ENCODE assay signal across 14 cellular contexts in genomic region chr11:69007978-69008381, GRCh38. TPM values are rescaled to one million over a fixed set of nuclear protein-coding genes. Genes with fewer than 3 reads are reported as not detected.
A peak's percentile ranks its signal among the peaks of the same experiment; 100 is the strongest.
DNase-seq lines count a peak whose midpoint lies in the region; ATAC-seq, FAIRE-seq and TF ChIP-seq lines count a peak whose summit lies in the region.
"Had no signal": no experiment of that assay in that cellular context is flagged by ENCODE, and none has a peak within 500 bp of the region (broad histone marks: within the 10 kb centered on the region; RNA-seq: fewer than 3 reads in every experiment).

No MANE protein-coding gene starts in this region.

- H3K9me3 ChIP-seq in MG63 (no peaks in the 10 kb centered on the region), colonic mucosa (no peaks in the 10 kb centered on the region), lower lobe of right lung (no peaks in the 10 kb centered on the region), suprapubic skin (no peaks in the 10 kb centered on the region), T-helper 17 cell (ENCODE audit: control insufficient read depth, low read length, poor library complexity, severe bottlenecking) (no peaks in the 10 kb centered on the region)

- TF ChIP-seq CTCF in colonic mucosa (IDR thresholded peaks at IDR 0.05) (no peak), lower lobe of right lung (IDR thresholded peaks at IDR 0.05) (no peak), suprapubic skin (IDR thresholded peaks at IDR 0.05) (no peak), endothelial cell (IDR thresholded peaks at IDR 0.05; ENCODE audit: unreplicated experiment) (no peak)

- TF ChIP-seq EP300 in suprapubic skin (IDR thresholded peaks at IDR 0.05) = no peak

- no peak overlapping the region for H3K27ac Mint-ChIP-seq in endothelial cell (ENCODE audit: unreplicated experiment)
- H3K27ac Mint-ChIP-seq in T-helper 17 cell = no peak overlapping the region
- H3K27ac Mint-ChIP-seq: activated B cell treated with CpG ODN at 0.5 μM for 24 hours; activated naive CD4-positive, alpha-beta T cell treated with anti-CD3 and anti-CD28 coated beads, Interleukin-2, amount 10 ng/mL, durations not matched to agents 7 days and 5 days; stimulated activated effector memory CD8-positive, alpha-beta T cell treated with anti-CD3 and anti-CD28 coated beads, Interleukin-12 subunit alpha, Interleukin-12 subunit beta, amount 100 ng/mL, for 72 hours had no signal

- no peaks in the 10 kb centered on the region for H3K4me1 Mint-ChIP-seq in endothelial cell (ENCODE audit: unreplicated experiment)
- H3K4me1 Mint-ChIP-seq in T-helper 17 cell = peaks cover 5% of the 10 kb centered on the region

- H3K9me3 Mint-ChIP-seq in endothelial cell (ENCODE audit: unreplicated experiment) = no peaks in the 10 kb centered on the region
- H3K9me3 Mint-ChIP-seq: activated B cell treated with CpG ODN at 0.5 μM for 24 hours; activated naive CD4-positive, alpha-beta T cell treated with anti-CD3 and anti-CD28 coated beads, Interleukin-2, amount 10 ng/mL, durations not matched to agents 7 days and 5 days; stimulated activated effector memory CD8-positive, alpha-beta T cell treated with anti-CD3 and anti-CD28 coated beads, Interleukin-12 subunit alpha, Interleukin-12 subunit beta, amount 100 ng/mL, for 72 hours had no signal

- TF ChIP-seq POLR2A in suprapubic skin (IDR thresholded peaks at IDR 0.05) (no peak), GM12892 (IDR thresholded peaks at IDR 0.05; ENCODE audit: low read depth, low read length) (no peak)

- H3K27me3 Mint-ChIP-seq in endothelial cell (ENCODE audit: unreplicated experiment) = peaks cover 13% of the 10 kb centered on the region
- peaks cover 25% of the 10 kb centered on the region for H3K27me3 Mint-ChIP-seq in T-helper 17 cell

- peaks cover 10% of the 10 kb centered on the region for H3K4me1 ChIP-seq in colonic mucosa
- peaks cover 32% of the 10 kb centered on the region for H3K4me1 ChIP-seq in lower lobe of right lung
- peaks cover 53% of the 10 kb centered on the region for H3K4me1 ChIP-seq in suprapubic skin

- H3K27me3 ChIP-seq in MG63 (no peaks in the 10 kb centered on the region), colonic mucosa (peaks cover 8% of the 10 kb centered on the region), lower lobe of right lung (ENCODE audit: low read depth) (peaks cover 47% of the 10 kb centered on the region), suprapubic skin (peaks cover 23% of the 10 kb centered on the region)

- H3K27ac ChIP-seq in colonic mucosa (peak overlapping the region; percentile 82), lower lobe of right lung (peak overlapping the region; percentile 69), suprapubic skin (peak overlapping the region; percentile 80)

- 57% methylated on average over 8 of the region's 8 CpGs for WGBS in suprapubic skin

- DNase-seq in MG63 (peak; percentile 65), colonic mucosa (no peak), lower lobe of right lung (peak; percentile 37), suprapubic skin (ENCODE audit: low spot score in 2 of 2) (peak in 1 of 2 donors; percentile 57), endothelial cell (ENCODE audit: low spot score) (no peak), T-helper 17 cell (no peak), GM12892 (ENCODE audit: insufficient read length) (no peak)
- DNase-seq in activated CD4-positive, alpha-beta T cell treated with anti-CD3 and anti-CD28 coated beads for 48 hours = no peak
- DNase-seq: activated B cell treated with CpG ODN at 0.5 μM for 24 hours; activated naive CD4-positive, alpha-beta T cell treated with anti-CD3 and anti-CD28 coated beads, Interleukin-2, amount 10 ng/mL, durations not matched to agents 7 days and 5 days had no signal

- intact Hi-C loops in colonic mucosa (cut with DNase I) (no loop called here), lower lobe of right lung (cut with DNase I) (no loop called here)

- ATAC-seq in lower lobe of right lung (no peak), T-helper 17 cell (no peak)
- ATAC-seq: stimulated activated effector memory CD8-positive, alpha-beta T cell treated with anti-CD3 and anti-CD28 coated beads, Interleukin-12 subunit alpha, Interleukin-12 subunit beta, amount 100 ng/mL, for 72 hours had no signal

- peak overlapping the region; percentile 8 to 39 for H3K9ac ChIP-seq in colonic mucosa (ENCODE audit: low read depth in 2 of 2, low read length in 2 of 2)

- H3K4me3 Mint-ChIP-seq in endothelial cell (ENCODE audit: unreplicated experiment) (no peak overlapping the region), T-helper 17 cell (no peak overlapping the region)
- H3K4me3 Mint-ChIP-seq: activated B cell treated with CpG ODN at 0.5 μM for 24 hours; activated naive CD4-positive, alpha-beta T cell treated with anti-CD3 and anti-CD28 coated beads, Interleukin-2, amount 10 ng/mL, durations not matched to agents 7 days and 5 days; stimulated activated effector memory CD8-positive, alpha-beta T cell treated with anti-CD3 and anti-CD28 coated beads, Interleukin-12 subunit alpha, Interleukin-12 subunit beta, amount 100 ng/mL, for 72 hours had no signal

- H3K36me3 ChIP-seq in MG63 (no peaks in the 10 kb centered on the region), colonic mucosa (no peaks in the 10 kb centered on the region), lower lobe of right lung (peaks cover 21% of the 10 kb centered on the region), suprapubic skin (peaks cover 3% of the 10 kb centered on the region)

- no peak for FAIRE-seq in GM12892 (lab: Jason Lieb, UNC)
- FAIRE-seq: G401.6, H54, keratinocyte had no signal

- H3K36me3 Mint-ChIP-seq in endothelial cell (ENCODE audit: low read depth, unreplicated experiment) (no peaks in the 10 kb centered on the region), T-helper 17 cell (ENCODE audit: low read depth) (peaks cover 5% of the 10 kb centered on the region)
- H3K36me3 Mint-ChIP-seq: activated naive CD4-positive, alpha-beta T cell treated with anti-CD3 and anti-CD28 coated beads, Interleukin-2, amount 10 ng/mL, durations not matched to agents 7 days and 5 days; stimulated activated effector memory CD8-positive, alpha-beta T cell treated with anti-CD3 and anti-CD28 coated beads, Interleukin-12 subunit alpha, Interleukin-12 subunit beta, amount 100 ng/mL, for 72 hours had no signal

- H3K4me3 ChIP-seq in MG63 (no peak overlapping the region), colonic mucosa (no peak overlapping the region), lower lobe of right lung (no peak overlapping the region), suprapubic skin (no peak overlapping the region)

RNA-seq across cellular contexts. Expression of gene MRGPRF, which starts 5.1 kb away (rescaled TPM):
- total RNA-seq in MG63 (2014; rRNA removed; shearing (Covaris generic); ENCODE audit: low replicate concordance) = 2.0 TPM in 1 of 2 replicates, not detected in the other
- 10 to 100 TPM in 1 of 2 donors, 1 to 10 TPM in 1; 3.0 to 17.9 TPM for total RNA-seq in colonic mucosa
- total RNA-seq in lower lobe of right lung = 11.5 TPM
- total RNA-seq in suprapubic skin = 1 to 10 TPM; 2.0 to 9.8 (median 4.8) TPM
- 0.54 TPM for total RNA-seq in endothelial cell (ENCODE audit: unreplicated experiment)
- total RNA-seq in T-helper 17 cell = not detected
- not detected for polyA plus RNA-seq in GM12892 (2012; ENCODE audit: missing spikeins)
- total RNA-seq: activated B cell treated with CpG ODN at 0.5 μM for 24 hours had no signal
- polyA plus RNA-seq: keratinocyte had no signal

RNA-seq across cellular contexts. Expression of gene MRGPRD, which starts 27.2 kb away (rescaled TPM):
- total RNA-seq in MG63 (2014; rRNA removed; shearing (Covaris generic); ENCODE audit: low replicate concordance) = not detected in 2 replicates
- total RNA-seq in colonic mucosa (not detected), lower lobe of right lung (not detected), suprapubic skin (not detected), endothelial cell (ENCODE audit: unreplicated experiment) (not detected), T-helper 17 cell (not detected)
- not detected for polyA plus RNA-seq in GM12892 (2012; ENCODE audit: missing spikeins)
- total RNA-seq: activated B cell treated with CpG ODN at 0.5 μM for 24 hours had no signal
- polyA plus RNA-seq: keratinocyte had no signal

RNA-seq across cellular contexts. Expression of gene TPCN2, which starts 40.8 kb away (rescaled TPM):
- total RNA-seq in MG63 (2014; rRNA removed; shearing (Covaris generic); ENCODE audit: low replicate concordance) = 2.4 and 5.4 TPM in 2 replicates
- total RNA-seq in colonic mucosa (10 to 100 TPM; 14.5 to 21.1 TPM), lower lobe of right lung (18.2 TPM), suprapubic skin (10 to 100 TPM in 3 of 4 donors, 1 to 10 TPM in 1; 8.4 to 30.3 (median 24.4) TPM), endothelial cell (ENCODE audit: unreplicated experiment) (31.4 TPM), T-helper 17 cell (10 to 100 TPM in 1 of 2 donors, 1 to 10 TPM in 1; 9.1 to 16.4 TPM)
- 14.3 TPM for polyA plus RNA-seq in GM12892 (2012; ENCODE audit: missing spikeins)

Comparison
In these comparisons a context has a peak if more than half of its experiments do, and no peak if none do; other contexts are left out.
1. DNase-seq: peak in MG63 (single experiment) and lower lobe of right lung (single experiment); none in colonic mucosa (single experiment), endothelial cell (single experiment), activated CD4-positive, alpha-beta T cell treated with anti-CD3 and anti-CD28 coated beads for 48 hours (single experiment), T-helper 17 cell (0 of 3) and GM12892 (single experiment).
2. Peak in every context shown above with its lines, with median percentiles within 50 percentile points of each other: H3K27ac ChIP-seq.